ENCODE assay signal across 25 cellular contexts in genomic region chr11:1161410-1162152, GRCh38. TPM values are rescaled to one million over a fixed set of nuclear protein-coding genes. Genes with fewer than 3 reads are reported as not detected.
A peak's percentile ranks its signal among the peaks of the same experiment; 100 is the strongest.
DNase-seq lines count a peak whose midpoint lies in the region; ATAC-seq and TF ChIP-seq lines count a peak whose summit lies in the region.
"Had no signal": no experiment of that assay in that cellular context is flagged by ENCODE, and none has a peak within 500 bp of the region (broad histone marks: within the 10 kb centered on the region; RNA-seq: fewer than 3 reads in every experiment).

No MANE protein-coding gene starts in this region.

- H3K27ac Mint-ChIP-seq in activated B cell treated with CpG ODN at 0.5 μM for 24 hours: no peak overlapping the region
- H3K27ac Mint-ChIP-seq in activated CD4-positive, alpha-beta memory T cell treated with anti-CD3 and anti-CD28 coated beads, Interleukin-2, amount 10 ng/mL, durations not matched to agents 7 days and 5 days: no peak overlapping the region
- H3K27ac Mint-ChIP-seq: activated CD4-positive, alpha-beta memory T cell treated with anti-CD3 and anti-CD28 coated beads for 36 hours; natural killer cell treated with Interleukin-12 subunit alpha and Interleukin-12 subunit beta and Interleukin-15 and Interleukin-18, amount 100 ng/mL, for 72 hours; WTC11 had no signal

- no peaks in the 10 kb centered on the region for H3K4me1 Mint-ChIP-seq in activated B cell treated with CpG ODN at 0.5 μM for 24 hours
- H3K4me1 Mint-ChIP-seq in activated CD4-positive, alpha-beta memory T cell treated with anti-CD3 and anti-CD28 coated beads, Interleukin-2, amount 10 ng/mL, durations not matched to agents 7 days and 5 days: no peaks in the 10 kb centered on the region
- H3K4me1 Mint-ChIP-seq: central memory CD8-positive, alpha-beta T cell; WTC11 had no signal

- ATAC-seq in left cardiac atrium (no peak), Right ventricle myocardium inferior (no peak), activated B cell treated with CpG ODN at 0.5 μM for 24 hours (ENCODE audit: low read depth) (no peak), GM18867 (IDR thresholded peaks at IDR 0.05; ENCODE audit: unreplicated experiment) (no peak), GM19452 (IDR thresholded peaks at IDR 0.05; ENCODE audit: unreplicated experiment) (no peak)
- ATAC-seq: gastroesophageal sphincter; natural killer cell treated with Interleukin-12 subunit alpha and Interleukin-12 subunit beta and Interleukin-15 and Interleukin-18, amount 100 ng/mL, for 72 hours; WTC11 had no signal

- TF ChIP-seq CTCF in activated B cell treated with CpG ODN at 0.5 μM for 24 hours (IDR thresholded peaks at IDR 0.05): no peak

- no peaks in the 10 kb centered on the region for H3K9me3 Mint-ChIP-seq in activated B cell treated with CpG ODN at 0.5 μM for 24 hours
- no peaks in the 10 kb centered on the region for H3K9me3 Mint-ChIP-seq in activated CD4-positive, alpha-beta memory T cell treated with anti-CD3 and anti-CD28 coated beads, Interleukin-2, amount 10 ng/mL, durations not matched to agents 7 days and 5 days
- H3K9me3 Mint-ChIP-seq: activated CD4-positive, alpha-beta memory T cell treated with anti-CD3 and anti-CD28 coated beads for 36 hours; central memory CD8-positive, alpha-beta T cell; natural killer cell treated with Interleukin-12 subunit alpha and Interleukin-12 subunit beta and Interleukin-15 and Interleukin-18, amount 100 ng/mL, for 72 hours; WTC11 had no signal

- no peaks in the 10 kb centered on the region for H3K27me3 Mint-ChIP-seq in activated B cell treated with CpG ODN at 0.5 μM for 24 hours
- H3K27me3 Mint-ChIP-seq in activated CD4-positive, alpha-beta memory T cell treated with anti-CD3 and anti-CD28 coated beads, Interleukin-2, amount 10 ng/mL, durations not matched to agents 7 days and 5 days: no peaks in the 10 kb centered on the region
- H3K27me3 Mint-ChIP-seq: natural killer cell treated with Interleukin-12 subunit alpha and Interleukin-12 subunit beta and Interleukin-15 and Interleukin-18, amount 100 ng/mL, for 72 hours had no signal

- no peak overlapping the region for H3K4me3 Mint-ChIP-seq in activated B cell treated with CpG ODN at 0.5 μM for 24 hours
- no peak overlapping the region for H3K4me3 Mint-ChIP-seq in activated CD4-positive, alpha-beta memory T cell treated with anti-CD3 and anti-CD28 coated beads, Interleukin-2, amount 10 ng/mL, durations not matched to agents 7 days and 5 days
- H3K4me3 Mint-ChIP-seq: activated CD4-positive, alpha-beta memory T cell treated with anti-CD3 and anti-CD28 coated beads for 36 hours; central memory CD8-positive, alpha-beta T cell; natural killer cell treated with Interleukin-12 subunit alpha and Interleukin-12 subunit beta and Interleukin-15 and Interleukin-18, amount 100 ng/mL, for 72 hours; WTC11 had no signal

- POLR2A ChIA-PET in activated B cell treated with CpG ODN at 0.5 μM for 24 hours (lab: Charles Lee): no interaction called here
- POLR2A ChIA-PET in activated CD4-positive, alpha-beta memory T cell treated with anti-CD3 and anti-CD28 coated beads, Interleukin-2, amount 10 ng/mL, durations not matched to agents 7 days and 5 days (lab: Charles Lee): no interaction called here

- peak; percentile 19 for DNase-seq in left cardiac atrium
- no peak for DNase-seq in Right ventricle myocardium inferior (ENCODE audit: missing footprints)
- DNase-seq in activated B cell treated with CpG ODN at 0.5 μM for 24 hours: peak; percentile 5
- peak; percentile 80 for DNase-seq in mesenteric fat pad (ENCODE audit: low spot score)
- no peak for DNase-seq in activated CD4-positive, alpha-beta memory T cell treated with anti-CD3 and anti-CD28 coated beads, Interleukin-2, amount 10 ng/mL, durations not matched to agents 7 days and 5 days
- DNase-seq: DND-41; hippocampal formation; NCI-H1048; NCI-H1694 treated with DMSO at 0.1 percent for 48 hours; NCI-H524; PC-9; SHP77 treated with DMSO at 0.1 percent for 48 hours; small intestine; stimulated activated CD4-positive, alpha-beta T cell treated with anti-CD3 and anti-CD28 coated beads, Interleukin-1b, Interleukin-23, amount 100 ng/mL, for 48 hours; stimulated activated CD8-positive, alpha-beta memory T cell treated with anti-CD3 and anti-CD28 coated beads, Interleukin-4, amount 100 ng/mL, for 48 hours; trophoblast cell had no signal

- no peaks in the 10 kb centered on the region for H3K36me3 Mint-ChIP-seq in activated B cell treated with CpG ODN at 0.5 μM for 24 hours (ENCODE audit: low read depth)
- H3K36me3 Mint-ChIP-seq in activated CD4-positive, alpha-beta memory T cell treated with anti-CD3 and anti-CD28 coated beads, Interleukin-2, amount 10 ng/mL, durations not matched to agents 7 days and 5 days (ENCODE audit: low read depth): no peaks in the 10 kb centered on the region
- H3K36me3 Mint-ChIP-seq: activated CD4-positive, alpha-beta memory T cell treated with anti-CD3 and anti-CD28 coated beads for 36 hours; natural killer cell treated with Interleukin-12 subunit alpha and Interleukin-12 subunit beta and Interleukin-15 and Interleukin-18, amount 100 ng/mL, for 72 hours; WTC11 had no signal

- intact Hi-C loops in left cardiac atrium (cut with DNase I): no loop called here
- intact Hi-C loops in Right ventricle myocardium inferior (cut with DNase I): no loop called here
- intact Hi-C loops in activated B cell treated with CpG ODN at 0.5 μM for 24 hours (cut with micrococcal nuclease): no loop called here

- CTCF ChIA-PET in activated B cell treated with CpG ODN at 0.5 μM for 24 hours (lab: Charles Lee): no interaction called here
- CTCF ChIA-PET in activated CD4-positive, alpha-beta memory T cell treated with anti-CD3 and anti-CD28 coated beads, Interleukin-2, amount 10 ng/mL, durations not matched to agents 7 days and 5 days (lab: Charles Lee): no interaction called here

RNA-seq across cellular contexts. Expression of gene MUC5AC, which starts 3.8 kb away (rescaled TPM):
- total RNA-seq in left cardiac atrium (not detected), Right ventricle myocardium inferior (not detected), activated B cell treated with CpG ODN at 0.5 μM for 24 hours (not detected in 2 replicates), mesenteric fat pad (not detected)
- total RNA-seq in activated CD4-positive, alpha-beta memory T cell treated with anti-CD3 and anti-CD28 coated beads, Interleukin-2, amount 10 ng/mL, durations not matched to agents 7 days and 5 days: not detected
- total RNA-seq: activated CD4-positive, alpha-beta memory T cell treated with anti-CD3 and anti-CD28 coated beads for 36 hours; H1; natural killer cell treated with Interleukin-12 subunit alpha and Interleukin-12 subunit beta and Interleukin-15 and Interleukin-18, amount 100 ng/mL, for 72 hours; osteoblast had no signal

Comparison
In these comparisons a context has a peak if more than half of its experiments do, and no peak if none do; other contexts are left out.
1. DNase-seq: peak in left cardiac atrium (single experiment), activated B cell treated with CpG ODN at 0.5 μM for 24 hours (single experiment) and mesenteric fat pad (single experiment); none in Right ventricle myocardium inferior (single experiment) and activated CD4-positive, alpha-beta memory T cell treated with anti-CD3 and anti-CD28 coated beads, Interleukin-2, amount 10 ng/mL, durations not matched to agents 7 days and 5 days (single experiment).